In the genomic region with DNA sequence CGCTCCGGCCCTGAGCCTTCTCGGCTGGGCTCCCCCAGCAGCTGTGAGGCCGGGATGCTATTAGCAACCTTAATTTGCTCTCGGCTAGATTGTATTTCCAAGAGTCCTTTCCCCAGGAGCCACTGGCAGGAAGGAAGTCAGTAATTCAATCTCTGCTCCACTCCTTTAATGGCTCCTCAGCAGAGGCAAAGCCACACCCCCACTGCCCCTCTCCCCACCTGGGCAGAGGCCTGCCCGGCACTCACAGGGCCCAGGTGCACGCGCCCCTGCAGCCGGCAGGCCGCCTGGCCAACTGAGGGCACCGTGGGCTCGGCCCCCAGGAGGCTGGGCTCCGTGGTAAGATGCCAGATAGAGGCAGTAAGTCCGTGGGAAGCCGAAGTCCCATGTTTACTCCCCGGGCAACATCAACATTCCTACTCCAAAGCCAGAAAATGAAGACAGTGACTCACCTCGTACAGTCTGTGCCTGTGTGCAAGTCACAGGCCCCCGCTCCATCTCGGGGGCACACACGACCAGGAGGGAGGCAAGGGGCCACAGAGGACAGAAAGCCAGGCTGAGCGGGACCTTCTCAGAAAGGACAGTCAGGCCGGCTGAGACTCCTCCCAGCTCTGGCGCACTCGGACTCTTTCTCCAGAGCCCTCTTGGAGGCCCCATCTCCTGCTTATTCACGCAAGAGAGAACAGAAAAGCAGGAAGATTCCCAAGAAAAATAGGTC, we compare ENCODE assay signal across 10 cellular contexts. TPM values are rescaled to one million over a fixed set of nuclear protein-coding genes. Genes with fewer than 3 reads are reported as not detected.
DNase-seq lines count a peak whose midpoint lies in the region; ATAC-seq and TF ChIP-seq lines count a peak whose summit lies in the region.
"Had no signal": no experiment of that assay in that cellular context is flagged by ENCODE, and none has a peak within 500 bp of the region (broad histone marks: within the 10 kb centered on the region; RNA-seq: fewer than 3 reads in every experiment).

No MANE protein-coding gene starts in this region.

- POLR2A ChIA-PET in T-cell (lab: Charles Lee): no interaction called here

- no peaks in the 10 kb centered on the region for H3K36me3 Mint-ChIP-seq in T-cell

- H3K9me3 ChIP-seq in BLaER1 treated with 17β-estradiol and CSF1 and Interleukin-3, amounts not matched to agents 10 nM and 100 nM (replicated peaks in 1 of 11): peaks cover 0 to 2% (median 0%) of the 10 kb centered on the region in 11 experiments; a peak in 4 of 22 replicates

- no peak for TF ChIP-seq POLR2A in lower leg skin (IDR thresholded peaks at IDR 0.05)

- peaks cover 8 to 24% of the 10 kb centered on the region in 2 donors for H3K27me3 Mint-ChIP-seq in T-cell

- no peaks in the 10 kb centered on the region for H3K9me3 Mint-ChIP-seq in T-cell
- H3K9me3 Mint-ChIP-seq: activated B cell treated with CpG ODN at 0.5 μM for 24 hours had no signal

- intact Hi-C loops in lower leg skin (cut with DNase I; ENCODE audit: low total_unique reads): no loop called here

- H3K9ac ChIP-seq in BLaER1 treated with 17β-estradiol and CSF1 and Interleukin-3, amounts not matched to agents 10 nM and 100 nM: peak overlapping the region in 5 of 11 experiments; percentile 20 to 61 (median 52); a peak in 7 of 22 replicates

- H3K4me3 Mint-ChIP-seq in T-cell: no peak overlapping the region
- H3K4me3 Mint-ChIP-seq: activated B cell treated with CpG ODN at 0.5 μM for 24 hours had no signal

- peaks cover 0 to 16% (median 0%) of the 10 kb centered on the region in 11 experiments; a peak in 6 of 22 replicates for H3K27me3 ChIP-seq in BLaER1 treated with 17β-estradiol and CSF1 and Interleukin-3, amounts not matched to agents 10 nM and 100 nM

- H3K4me1 Mint-ChIP-seq in T-cell: peaks cover 65 to 71% (median 71%) of the 10 kb centered on the region in 3 donors

- peaks cover 0 to 24% (median 6%) of the 10 kb centered on the region in 11 experiments; a peak in 13 of 22 replicates for H4K20me1 ChIP-seq in BLaER1 treated with 17β-estradiol and CSF1 and Interleukin-3, amounts not matched to agents 10 nM and 100 nM

- ATAC-seq in HG02571 (IDR thresholded peaks at IDR 0.05; ENCODE audit: unreplicated experiment) (no peak), T-cell (replicated peaks in 1 of 4) (no peak)

- no peaks in the 10 kb centered on the region for H3K36me3 ChIP-seq in BLaER1 treated with 17β-estradiol and CSF1 and Interleukin-3, amounts not matched to agents 10 nM and 100 nM

- DNase-seq in NCI-H2029 (lab: John Stamatoyannopoulos, UW) (peak; percentile 69), cerebellum (ENCODE audit: low spot score) (peak; percentile 78), myocyte (ENCODE audit: low read depth) (peak; percentile 26), lower leg skin (ENCODE audit: low spot score in 2 of 2) (no peak), NCI-H1694 (lab: John Stamatoyannopoulos, UW) (no peak), T-cell (no peak)
- DNase-seq: activated B cell treated with CpG ODN at 0.5 μM for 24 hours had no signal

- H3K4me3 ChIP-seq in BLaER1 treated with 17β-estradiol and CSF1 and Interleukin-3, amounts not matched to agents 10 nM and 100 nM: peak overlapping the region in 5 of 10 experiments; percentile 24 to 45 (median 38); a peak in 7 of 20 replicates
- H3K4me3 ChIP-seq in lower leg skin (ENCODE audit: low read depth, poor library complexity, severe bottlenecking): no peak overlapping the region

- WGBS in lower leg skin, 2 donors: 14 to 22% methylated on average over 23 to 24 of the region's 25 CpGs

- H3K4me2 ChIP-seq in BLaER1 treated with 17β-estradiol and CSF1 and Interleukin-3, amounts not matched to agents 10 nM and 100 nM: peak overlapping the region; percentile 68 to 99 (median 88)

- no peak overlapping the region for H3K27ac ChIP-seq in BLaER1 treated with 17β-estradiol and CSF1 and Interleukin-3, amounts not matched to agents 10 nM and 100 nM
- H3K27ac ChIP-seq: epithelial cell of prostate had no signal

- TF ChIP-seq CTCF in lower leg skin (IDR thresholded peaks at IDR 0.05): no peak

- no peak overlapping the region for H3K27ac Mint-ChIP-seq in T-cell
- H3K27ac Mint-ChIP-seq: activated B cell treated with CpG ODN at 0.5 μM for 24 hours had no signal

- CTCF ChIA-PET in T-cell (lab: Charles Lee): interaction anchor here in 1 of 2 donors (0.6 kb wide), 2 partner anchors 11 to 25 kb away, joined by 3 to 5 read pairs; no protein-coding TSS in a partner anchor

- peaks cover 28 to 77% (median 65%) of the 10 kb centered on the region in 10 experiments for H3K4me1 ChIP-seq in BLaER1 treated with 17β-estradiol and CSF1 and Interleukin-3, amounts not matched to agents 10 nM and 100 nM

RNA-seq across cellular contexts. Expression of a gene that starts 5.1 kb away (rescaled TPM):
- 47.9 TPM for total RNA-seq in cerebellum
- 0.24 TPM in 1 of 2 replicates, not detected in the other for total RNA-seq in myocyte
- polyA plus RNA-seq in myocyte (2012): 0.20 TPM
- 10 to 100 TPM in 1 of 4 donors, 1 to 10 TPM in 3; 5.2 to 14.5 (median 8.0) TPM for total RNA-seq in lower leg skin
- total RNA-seq in T-cell: 100 to 1,000 TPM in 1 of 5 donors, 10 to 100 TPM in 4; 23.5 to 101 (median 63.1) TPM

Comparison
In these comparisons a context has a peak if more than half of its experiments do, and no peak if none do; other contexts are left out.
1. DNase-seq: peak in NCI-H2029 (single experiment), cerebellum (single experiment) and myocyte (single experiment); none in lower leg skin (0 of 2), NCI-H1694 (single experiment) and T-cell (0 of 34).